23 cellular contexts compared by ENCODE assay signal in the genomic region with DNA sequence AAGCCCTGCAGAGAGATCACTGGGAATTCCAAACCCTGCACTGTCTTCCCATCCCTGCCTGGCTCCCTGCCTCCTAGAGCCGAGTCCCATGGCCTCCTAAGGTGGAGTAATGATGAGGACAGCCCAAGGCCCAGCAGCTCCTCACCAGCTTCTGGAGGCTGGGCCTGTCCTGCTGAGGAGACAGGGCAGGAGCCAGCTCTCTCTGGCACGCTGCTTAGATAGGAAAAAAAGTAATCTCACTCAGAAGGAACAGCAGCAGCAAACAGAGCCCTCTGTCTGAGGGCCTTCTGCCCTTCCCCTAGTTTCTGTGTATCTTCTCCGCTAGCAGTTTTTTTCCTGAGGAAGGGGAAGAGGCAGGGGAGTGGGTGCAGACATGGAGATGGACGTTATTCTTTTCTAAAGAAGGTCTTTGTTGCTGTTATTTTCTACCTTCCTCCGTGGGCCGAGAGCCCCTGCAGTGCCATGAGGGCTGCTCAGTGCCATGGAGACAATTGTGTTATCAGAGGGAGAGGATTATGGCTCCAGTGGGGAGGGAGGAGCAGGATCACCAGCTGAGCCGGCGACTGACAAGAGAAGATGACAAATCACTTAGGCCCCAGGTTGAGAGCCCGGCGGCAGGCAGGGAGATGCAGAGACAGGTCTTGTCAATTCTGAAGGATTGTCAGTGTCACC.
DNase-seq lines count a peak whose midpoint lies in the region; ATAC-seq, FAIRE-seq and TF ChIP-seq lines count a peak whose summit lies in the region.
"Had no signal": no experiment of that assay in that cellular context is flagged by ENCODE, and none has a peak within 500 bp of the region (broad histone marks: within the 10 kb centered on the region; RNA-seq: fewer than 3 reads in every experiment).

No MANE protein-coding gene starts in this region.

- no peaks in the 10 kb centered on the region for H3K36me3 ChIP-seq in H1 (ENCODE audit: control insufficient read depth in 2 of 4, insufficient read depth in 4 of 4, low read length in 3 of 4)
- no peaks in the 10 kb centered on the region for H3K36me3 ChIP-seq in SJCRH30
- H3K36me3 ChIP-seq: neutrophil, transverse colon had no signal

- 0 out of 2 replicates have a peak overlapping the region, but pooled peaks have one; percentile 31 for H2BK15ac ChIP-seq in H1 (ENCODE audit: low read length)

- H3K23me2 ChIP-seq in H1 (ENCODE audit: low read depth, low read length), result no peaks in the 10 kb centered on the region

- H4K91ac ChIP-seq in H1 (replicated peaks; ENCODE audit: insufficient read length, low read length), result peak overlapping the region; percentile 1

- H2BK12ac ChIP-seq in H1 (ENCODE audit: low read depth, low read length), result 0 out of 2 replicates have a peak overlapping the region, but pooled peaks have one; percentile 32

- H3K4me2 ChIP-seq in H1 (ENCODE audit: insufficient read depth in 1 of 2, low read depth in 2 of 2, low read length in 2 of 2), result no peak overlapping the region

- no peak overlapping the region for H2AK5ac ChIP-seq in H1 (ENCODE audit: low read depth, low read length)

- H3K27me3 ChIP-seq in H1 (replicated peaks in 1 of 4; ENCODE audit: control insufficient read depth in 3 of 4, extremely low read depth in 1 of 4, insufficient read depth in 3 of 4, low read length in 3 of 4) (no peaks in the 10 kb centered on the region), SJCRH30 (no peaks in the 10 kb centered on the region)
- H3K27me3 ChIP-seq: transverse colon had no signal

- H4K8ac ChIP-seq in H1 (ENCODE audit: extremely low read depth, insufficient read depth, low read length), result no peak overlapping the region

- no peaks in the 10 kb centered on the region for H3K79me1 ChIP-seq in H1 (ENCODE audit: low read depth, low read length)

- H2AFZ ChIP-seq in H1 (ENCODE audit: low read length), result no peak overlapping the region

- CTCF ChIA-PET in H1 (lab: Charles Lee; ENCODE audit: partially characterized antibody), result interaction anchor here (0.7 to 1.6 kb wide), 10 partner anchors 8 to 209 kb away, joined by 3 to 7 read pairs (median 3); no protein-coding TSS in a partner anchor

- no peaks in the 10 kb centered on the region for H3K9me3 ChIP-seq in H1 (ENCODE audit: insufficient read depth in 2 of 2, low read depth in 1 of 2, low read length in 1 of 2)
- H3K9me3 ChIP-seq in SJCRH30 (replicated peaks), result no peaks in the 10 kb centered on the region
- H3K9me3 ChIP-seq: neutrophil, transverse colon had no signal

- H3K4me1 ChIP-seq in H1 (replicated peaks in 1 of 4; ENCODE audit: control insufficient read depth in 3 of 4, insufficient read depth in 4 of 4, low read length in 3 of 4) (peaks cover 0 to 13% (median 4%) of the 10 kb centered on the region in 4 experiments; a peak in 3 of 7 replicates), SJCRH30 (no peaks in the 10 kb centered on the region)

- peak overlapping the region; percentile 79 for H3K18ac ChIP-seq in H1 (ENCODE audit: extremely low read depth, low read length)

- H3K4ac ChIP-seq in H1 (replicated peaks; ENCODE audit: insufficient read length, low read depth, low read length), result no peak overlapping the region

- no peak for ATAC-seq in GM19452 (IDR thresholded peaks at IDR 0.05; ENCODE audit: unreplicated experiment)
- no peak for ATAC-seq in GM18502 (IDR thresholded peaks at IDR 0.05; ENCODE audit: poor library complexity, unreplicated experiment)
- ATAC-seq: esophagus mucosa, T-cell had no signal

- no peak overlapping the region for H3K9ac ChIP-seq in H1 (replicated peaks in 1 of 4; ENCODE audit: extremely low read depth in 1 of 4, low read depth in 3 of 4, low read length in 3 of 4)

- TF ChIP-seq RAD21 in H1 (IDR thresholded peaks at IDR 0.05 in 1 of 2, conservative IDR thresholded peaks at IDR 0.05 in 1 of 2; ENCODE audit: low read depth in 2 of 2, low read length in 2 of 2), result no peak

- H3K4me3 ChIP-seq in H1 (ENCODE audit: extremely low read depth in 1 of 4, insufficient read depth in 2 of 4, low read depth in 3 of 4, low read length in 4 of 4), result no peak overlapping the region
- no peak overlapping the region for H3K4me3 ChIP-seq in SJCRH30
- H3K4me3 ChIP-seq: transverse colon had no signal

- H3K79me2 ChIP-seq in H1 (ENCODE audit: control insufficient read depth in 1 of 2, insufficient read depth in 2 of 2, low read length in 2 of 2), result no peaks in the 10 kb centered on the region

- no peak for TF ChIP-seq CTCF in H1 (IDR thresholded peaks at IDR 0.05; ENCODE audit: control extremely low read depth in 1 of 3, insufficient read depth in 1 of 3, low read depth in 1 of 3, low read length in 3 of 3)

- TF ChIP-seq EP300 in H1 (IDR thresholded peaks at IDR 0.05; ENCODE audit: borderline replicate concordance in 1 of 2, low read depth in 2 of 2, low read length in 2 of 2), result no peak

- DNase-seq in NCI-H2081 (lab: John Stamatoyannopoulos, UW) (peak; percentile 56 to 82), NCI-H2081 treated with DMSO at 0.1 percent for 48 hours (lab: John Stamatoyannopoulos, UW) (no peak), NCI-H345 (lab: John Stamatoyannopoulos, UW) (peak; percentile 87), H1 (ENCODE audit: low read depth in 1 of 2, low spot score in 2 of 2) (no peak), retina (peak; percentile 76), SJCRH30 (no peak)
- DNase-seq: activated CD4-positive, alpha-beta T cell treated with anti-CD3 and anti-CD28 coated beads, Interleukin-2, amount 50 U/mL, for 4 hours; activated naive CD4-positive, alpha-beta T cell treated with anti-CD3 and anti-CD28 coated beads, Interleukin-2, amount 50 U/mL, for 16 hours; GF-D8; NCI-H1436 treated with DMSO at 0.1 percent for 48 hours; NCI-H774; stimulated activated CD4-positive, alpha-beta T cell treated with anti-CD3 and anti-CD28 coated beads, Interleukin-15, amount 100 ng/mL, for 24 hours; stimulated activated naive CD4-positive, alpha-beta T cell; T-cell; transverse colon had no signal

- H4K5ac ChIP-seq in H1 (ENCODE audit: insufficient read length, low read depth, low read length), result no peak overlapping the region

- H3K56ac ChIP-seq in H1 (replicated peaks; ENCODE audit: insufficient read length, low read depth, low read length), result no peak overlapping the region

- H2BK5ac ChIP-seq in H1 (ENCODE audit: low read depth, low read length), result no peak overlapping the region

- no peak for FAIRE-seq in H1 (lab: Jason Lieb, UNC)
- FAIRE-seq: GM12892, H54, islet of Langerhans had no signal

- no peak for TF ChIP-seq POLR2A in H1 (IDR thresholded peaks at IDR 0.05; ENCODE audit: control extremely low read depth in 1 of 2, low read depth in 2 of 2, low read length in 2 of 2)

- H4K20me1 ChIP-seq in H1 (replicated peaks in 1 of 2; ENCODE audit: control insufficient read depth in 1 of 2, insufficient read depth in 2 of 2, low read length in 2 of 2), result no peaks in the 10 kb centered on the region

- no peak overlapping the region for H3K14ac ChIP-seq in H1 (ENCODE audit: insufficient read length)

- H2BK120ac ChIP-seq in H1 (replicated peaks; ENCODE audit: low read depth, low read length), result no peak overlapping the region

- no peak overlapping the region for H3K23ac ChIP-seq in H1 (ENCODE audit: insufficient read length)

- H3K27ac ChIP-seq in H1 (ENCODE audit: low read depth, low read length) (no peak overlapping the region), SJCRH30 (no peak overlapping the region)
- H3K27ac ChIP-seq: 22Rv1, neutrophil had no signal

- POLR2A ChIA-PET in H1 (lab: Charles Lee; ENCODE audit: partially characterized antibody), result interaction anchor here (0.8 kb wide), 1 partner anchor 12 kb away, joined by 3 read pairs; no protein-coding TSS in a partner anchor

- 72% methylated on average over 10 of the region's 10 CpGs; no CpG with 5 or more reads in 1 of the 2 experiments for WGBS in H1 (ENCODE audit: extremely low coverage in 1 of 2, insufficient coverage in 1 of 2, insufficient read length in 1 of 2, insufficient replicate concordance in 2 of 2, low coverage in 1 of 2, low lambda C conversion rate in 2 of 2, missing lambda C conversion rate in 1 of 2), 2 experiments

- peak overlapping the region; percentile 66; the same call in 1 of the 2 replicates for H2BK20ac ChIP-seq in H1 (ENCODE audit: low read length)

TF ChIP-seq in H1, 55 proteins besides CTCF, POLR2A, EP300 and RAD21:
- no peak for TF ChIP-seq RBBP5 (IDR thresholded peaks at IDR 0.05; ENCODE audit: borderline replicate concordance, low read depth, low read length)
TF ChIP-seq in H1: peak in this region for 0.

Comparison
In these comparisons a context has a peak if more than half of its experiments do, and no peak if none do; other contexts are left out.
1. DNase-seq: peak in NCI-H2081 (2 of 2), NCI-H345 (single experiment) and retina (single experiment); none in NCI-H2081 treated with DMSO at 0.1 percent for 48 hours (single experiment), H1 (0 of 2) and SJCRH30 (0 of 2).